ENCODE assay signal across 22 cellular contexts in genomic region chr7:124915242-124915641, GRCh38. TPM values are rescaled to one million over a fixed set of nuclear protein-coding genes. Genes with fewer than 3 reads are reported as not detected.
DNase-seq lines count a peak whose midpoint lies in the region; ATAC-seq lines count a peak whose summit lies in the region.
"Had no signal": no experiment of that assay in that cellular context is flagged by ENCODE, and none has a peak within 500 bp of the region (broad histone marks: within the 10 kb centered on the region; RNA-seq: fewer than 3 reads in every experiment).

No MANE protein-coding gene starts in this region.

- DNase-seq in NCI-H1417 treated with DMSO at 0.1 percent for 48 hours (lab: John Stamatoyannopoulos, UW), result no peak
- DNase-seq: activated effector memory CD4-positive, alpha-beta T cell treated with anti-CD3 and anti-CD28 coated beads, Interleukin-2, amount 50 U/mL, for 16 hours; AML-193; aorta; foreskin fibroblast; GF-D8; left colon; NCI-H1105 treated with DMSO at 0.1 percent for 48 hours; NCI-H2227 treated with DMSO at 0.1 percent for 48 hours; sigmoid colon; stimulated activated CD4-positive, alpha-beta T cell treated with anti-CD3 and anti-CD28 coated beads, Interleukin-2, amount 100 ng/mL, for 48 hours; T-helper 17 cell; testis had no signal

- peak; percentile 52 for ATAC-seq in GM18909 (IDR thresholded peaks at IDR 0.05; ENCODE audit: poor library complexity, unreplicated experiment)
- peak; percentile 50 for ATAC-seq in GM21529 (IDR thresholded peaks at IDR 0.05; ENCODE audit: unreplicated experiment)
- peak; percentile 41 for ATAC-seq in HG02981 (IDR thresholded peaks at IDR 0.05; ENCODE audit: unreplicated experiment)
- ATAC-seq in HG03575 (IDR thresholded peaks at IDR 0.05; ENCODE audit: extremely low read depth, insufficient number of reproducible peaks, low FRiP score, unreplicated experiment), result peak; percentile 31
- no peak for ATAC-seq in HG03135 (IDR thresholded peaks at IDR 0.05; ENCODE audit: unreplicated experiment)
- ATAC-seq in esophagus mucosa, result no peak
- no peak for ATAC-seq in GM19452 (IDR thresholded peaks at IDR 0.05; ENCODE audit: unreplicated experiment)
- ATAC-seq: activated CD4-positive, CD25-positive, alpha-beta regulatory T cell treated with anti-CD3 and anti-CD28 coated beads, Interleukin-2, amount 50 U/mL, for 24 hours; left colon; Right ventricle myocardium inferior; T-helper 17 cell had no signal

RNA-seq across cellular contexts. Expression of gene POT1, which starts 14.4 kb away (rescaled TPM):
- total RNA-seq in esophagus mucosa, result 11.3 TPM

Comparison
In these comparisons a context has a peak if more than half of its experiments do, and no peak if none do; other contexts are left out.
1. ATAC-seq: peak in GM18909 (single experiment), GM21529 (single experiment), HG02981 (single experiment) and HG03575 (single experiment); none in HG03135 (single experiment), esophagus mucosa (single experiment) and GM19452 (single experiment).